In the genomic region with DNA sequence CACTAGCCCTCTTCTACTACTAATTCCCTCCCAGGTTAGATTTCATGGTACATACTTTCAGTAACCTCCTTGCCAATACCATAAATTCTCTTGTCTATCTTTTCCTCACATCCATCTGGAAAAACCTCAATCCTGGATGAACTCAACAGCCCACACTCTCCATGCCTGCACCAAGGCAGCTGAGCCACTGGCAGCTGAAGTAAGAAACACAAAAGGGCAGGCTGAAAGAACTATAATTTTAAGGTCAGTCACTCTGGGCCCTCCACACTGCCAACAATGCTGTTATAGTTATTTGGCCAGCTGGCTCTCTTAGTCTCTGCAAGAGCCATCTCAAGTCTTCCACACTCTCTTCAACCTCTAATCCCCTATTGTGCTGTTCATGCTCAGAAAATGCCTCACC, we compare ENCODE assay signal across 17 cellular contexts.
"Had no signal": no experiment of that assay in that cellular context is flagged by ENCODE, and none has a peak within 500 bp of the region (broad histone marks: within the 10 kb centered on the region; RNA-seq: fewer than 3 reads in every experiment).

No MANE protein-coding gene starts in this region.

- H3K27ac Mint-ChIP-seq: activated CD4-positive, alpha-beta memory T cell treated with anti-CD3 and anti-CD28 coated beads for 36 hours; activated CD4-positive, alpha-beta T cell treated with anti-CD3 and anti-CD28 coated beads for 36 hours; activated naive CD8-positive, alpha-beta T cell treated with anti-CD3 and anti-CD28 coated beads for 36 hours; activated T-helper 17 cell treated with anti-CD3 and anti-CD28 coated beads, Interleukin-2, amount 50 U/mL, for 72 hours; mesothelial cell of epicardium; WTC11 had no signal

- H3K4me1 ChIP-seq: foreskin keratinocyte, psoas muscle, right lobe of liver had no signal

- ATAC-seq: activated CD4-positive, alpha-beta T cell treated with anti-CD3 and anti-CD28 coated beads for 36 hours; activated T-helper 17 cell treated with anti-CD3 and anti-CD28 coated beads, Interleukin-2, amount 50 U/mL, for 72 hours; foreskin keratinocyte; lower lobe of right lung; psoas muscle; right lobe of liver; WTC11 had no signal

- H3K9me3 Mint-ChIP-seq: activated CD4-positive, alpha-beta memory T cell treated with anti-CD3 and anti-CD28 coated beads for 36 hours; activated naive CD8-positive, alpha-beta T cell treated with anti-CD3 and anti-CD28 coated beads for 36 hours; activated T-helper 17 cell treated with anti-CD3 and anti-CD28 coated beads, Interleukin-2, amount 50 U/mL, for 72 hours; mesothelial cell of epicardium; WTC11 had no signal

- H3K27me3 Mint-ChIP-seq: activated CD4-positive, alpha-beta memory T cell treated with anti-CD3 and anti-CD28 coated beads for 36 hours; activated CD4-positive, alpha-beta T cell treated with anti-CD3 and anti-CD28 coated beads for 36 hours; activated naive CD8-positive, alpha-beta T cell treated with anti-CD3 and anti-CD28 coated beads for 36 hours; activated T-helper 17 cell treated with anti-CD3 and anti-CD28 coated beads, Interleukin-2, amount 50 U/mL, for 72 hours had no signal

- H3K4me3 ChIP-seq: lower lobe of right lung, psoas muscle, right lobe of liver, spleen had no signal

- H3K9me3 ChIP-seq: lower lobe of right lung, psoas muscle, right lobe of liver, spleen had no signal

- H3K36me3 Mint-ChIP-seq: activated CD4-positive, alpha-beta memory T cell treated with anti-CD3 and anti-CD28 coated beads for 36 hours; activated naive CD8-positive, alpha-beta T cell treated with anti-CD3 and anti-CD28 coated beads for 36 hours; mesothelial cell of epicardium; WTC11 had no signal

- H3K36me3 ChIP-seq: lower lobe of right lung, right lobe of liver, spleen had no signal

- H3K27ac ChIP-seq: foreskin keratinocyte, lower lobe of right lung, psoas muscle, right lobe of liver, spleen had no signal

- H3K4me3 Mint-ChIP-seq: activated CD4-positive, alpha-beta memory T cell treated with anti-CD3 and anti-CD28 coated beads for 36 hours; activated CD4-positive, alpha-beta T cell treated with anti-CD3 and anti-CD28 coated beads for 36 hours; activated naive CD8-positive, alpha-beta T cell treated with anti-CD3 and anti-CD28 coated beads for 36 hours; activated T-helper 17 cell treated with anti-CD3 and anti-CD28 coated beads, Interleukin-2, amount 50 U/mL, for 72 hours; mesothelial cell of epicardium; WTC11 had no signal

- H3K27me3 ChIP-seq: foreskin keratinocyte, right lobe of liver, spleen had no signal

- H3K4me1 Mint-ChIP-seq: WTC11 had no signal

- DNase-seq: activated CD4-positive, alpha-beta memory T cell treated with anti-CD3 and anti-CD28 coated beads for 36 hours; activated CD4-positive, alpha-beta T cell treated with anti-CD3 and anti-CD28 coated beads for 36 hours; activated naive CD4-positive, alpha-beta T cell; activated naive CD8-positive, alpha-beta T cell treated with anti-CD3 and anti-CD28 coated beads for 36 hours; amniotic stem cell; foreskin keratinocyte; hippocampal formation; left colon; lower lobe of right lung; psoas muscle; right lobe of liver; spleen; stimulated activated CD8-positive, alpha-beta memory T cell treated with anti-CD3 and anti-CD28 coated beads, Interleukin-4, amount 100 ng/mL, for 48 hours; stimulated activated naive CD4-positive, alpha-beta T cell had no signal
